Comparison of ENCODE assay signal across 17 cellular contexts in the genomic region with DNA sequence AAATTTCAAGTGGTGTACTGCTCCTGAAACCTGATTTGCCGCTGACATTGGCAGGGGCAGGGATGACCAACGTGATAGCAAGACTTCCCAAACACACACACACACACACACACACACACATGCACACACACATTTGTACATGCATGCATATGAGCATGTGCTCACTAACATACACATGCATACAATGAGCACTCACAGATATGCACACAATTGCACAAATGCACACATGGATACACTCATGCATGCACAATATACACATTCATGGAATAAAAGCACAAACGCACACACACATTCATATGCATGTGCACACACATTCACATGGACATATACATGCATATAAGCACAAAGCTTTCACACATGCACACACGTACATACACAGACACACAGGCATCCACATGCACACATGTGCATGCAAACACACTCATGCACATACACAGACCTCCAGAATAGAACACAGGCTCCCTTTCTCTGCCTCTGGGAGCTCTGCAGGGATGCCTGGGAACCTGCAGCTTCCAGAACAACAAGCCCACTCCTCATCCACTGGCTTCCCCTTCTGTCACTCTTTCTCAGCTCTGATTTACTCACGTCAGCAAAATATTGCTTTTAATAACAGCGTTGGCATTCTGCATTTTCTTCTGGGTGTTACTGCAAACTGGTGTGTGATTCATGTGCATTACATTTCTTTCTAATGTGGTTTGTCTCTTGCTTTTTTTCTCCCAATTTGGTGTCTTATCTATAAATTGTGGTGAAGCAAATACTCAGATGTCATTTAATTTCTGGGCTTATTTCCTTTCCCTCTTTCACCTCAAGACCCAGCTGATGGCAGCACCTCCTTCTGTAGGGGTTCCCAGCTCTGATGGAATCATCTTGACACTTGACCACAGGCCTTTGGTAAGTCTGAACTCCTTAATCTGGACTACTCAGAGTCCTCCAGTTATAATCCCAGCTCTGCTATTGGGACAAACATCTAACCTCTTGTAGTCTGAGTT.
"Had no signal": no experiment of that assay in that cellular context is flagged by ENCODE, and none has a peak within 500 bp of the region (broad histone marks: within the 10 kb centered on the region; RNA-seq: fewer than 3 reads in every experiment).

No MANE protein-coding gene starts in this region.

- H3K9me3 ChIP-seq: breast epithelium, esophagus muscularis mucosa, mucosa of descending colon, right atrium auricular region had no signal

- DNase-seq: activated CD4-positive, alpha-beta T cell treated with anti-CD3 and anti-CD28 coated beads, Interleukin-2, amount 50 U/mL, for 48 hours; activated gamma-delta T cell; activated T-cell treated with anti-CD3 and anti-CD28 coated beads, Interleukin-2, amount 50 U/mL, for 48 hours; anterior cingulate cortex; dorsolateral prefrontal cortex; foreskin fibroblast; glutamatergic neuron; left colon; mucosa of descending colon; nucleus accumbens; small intestine had no signal

- ATAC-seq: activated CD4-positive, CD25-positive, alpha-beta regulatory T cell treated with anti-CD3 and anti-CD28 coated beads, Interleukin-2, amount 50 U/mL, for 24 hours; left colon; mucosa of descending colon had no signal

- H3K27me3 ChIP-seq: breast epithelium, right atrium auricular region had no signal

- H3K4me3 ChIP-seq: breast epithelium, dorsolateral prefrontal cortex, esophagus muscularis mucosa, mucosa of descending colon, right atrium auricular region, tibial nerve had no signal

- H3K36me3 ChIP-seq: breast epithelium, esophagus muscularis mucosa, right atrium auricular region, tibial nerve had no signal

- FAIRE-seq: endometrium, small intestine had no signal

- H3K4me1 ChIP-seq: breast epithelium, esophagus muscularis mucosa, right atrium auricular region, tibial nerve had no signal

- H3K27ac ChIP-seq: breast epithelium, dorsolateral prefrontal cortex, esophagus muscularis mucosa, right atrium auricular region, tibial nerve had no signal
